1 cellular context compared by ENCODE assay signal in the genomic region with DNA sequence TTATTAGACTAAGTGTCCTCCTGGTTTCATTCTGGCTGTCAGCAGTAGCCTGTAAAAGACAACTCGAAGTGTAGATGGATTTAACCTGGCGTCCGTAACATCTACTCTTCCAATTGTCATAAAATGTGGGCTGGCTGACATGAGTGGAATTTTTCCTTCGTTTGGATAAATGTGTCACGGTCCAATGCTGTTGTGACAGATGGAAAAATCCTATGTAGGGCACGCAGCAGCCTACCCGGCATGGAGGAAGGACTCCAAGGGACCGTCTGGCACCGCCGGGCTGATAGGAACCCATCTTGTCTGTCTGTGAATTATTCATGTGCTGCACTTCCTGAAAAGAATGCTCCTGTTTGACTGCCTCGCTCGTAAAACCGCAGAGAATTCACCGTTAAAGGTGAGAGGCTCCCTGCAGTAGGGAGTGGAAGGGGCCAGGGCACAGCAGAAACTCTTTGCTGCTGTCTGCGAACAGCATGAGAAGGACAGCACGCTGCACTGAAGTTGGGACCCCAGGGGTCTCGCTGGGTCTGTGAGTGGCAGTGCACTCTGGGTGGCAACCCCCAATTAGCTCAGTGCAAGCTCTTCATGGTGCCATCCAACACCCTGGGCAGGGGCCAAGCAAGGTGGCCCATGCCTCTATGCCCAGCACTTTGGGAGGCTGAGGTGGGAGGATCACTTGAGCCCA.
TF ChIP-seq lines count a peak whose summit lies in the region.

No MANE protein-coding gene starts in this region.

TF ChIP-seq in SK-N-SH, 30 proteins besides CTCF, POLR2A, EP300 and RAD21:
- TF ChIP-seq, protein P1, sequence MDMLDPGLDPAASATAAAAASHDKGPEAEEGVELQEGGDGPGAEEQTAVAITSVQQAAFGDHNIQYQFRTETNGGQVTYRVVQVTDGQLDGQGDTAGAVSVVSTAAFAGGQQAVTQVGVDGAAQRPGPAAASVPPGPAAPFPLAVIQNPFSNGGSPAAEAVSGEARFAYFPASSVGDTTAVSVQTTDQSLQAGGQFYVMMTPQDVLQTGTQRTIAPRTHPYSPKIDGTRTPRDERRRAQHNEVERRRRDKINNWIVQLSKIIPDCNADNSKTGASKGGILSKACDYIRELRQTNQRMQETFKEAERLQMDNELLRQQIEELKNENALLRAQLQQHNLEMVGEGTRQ (IDR thresholded peaks at IDR 0.05; ENCODE audit: borderline replicate concordance, low read depth, low read length), result no peak
- TF ChIP-seq NRF1 (IDR thresholded peaks at IDR 0.05; ENCODE audit: low read depth, low read length) (no peak), FOSL2 (IDR thresholded peaks at IDR 0.05; ENCODE audit: borderline replicate concordance, low read depth) (no peak), FOXM1 (IDR thresholded peaks at IDR 0.05; ENCODE audit: low read depth) (no peak)
